9 cellular contexts compared by ENCODE assay signal in genomic region chr13:21673592-21674270, GRCh38. TPM values are rescaled to one million over a fixed set of nuclear protein-coding genes. Genes with fewer than 3 reads are reported as not detected.
DNase-seq lines count a peak whose midpoint lies in the region; ATAC-seq and TF ChIP-seq lines count a peak whose summit lies in the region.
"Had no signal": no experiment of that assay in that cellular context is flagged by ENCODE, and none has a peak within 500 bp of the region (broad histone marks: within the 10 kb centered on the region; RNA-seq: fewer than 3 reads in every experiment).

No MANE protein-coding gene starts in this region.

- intact Hi-C loops in CD8-positive, alpha-beta T cell (cut with DNase I, micrococcal nuclease): loop anchor here (2.0 to 10.0 kb wide), 11 partner anchors 216 to 1811 kb away; partner anchors contain the start of genes MRPL57 (in 2 of the 2), SKA3 (in 2 of the 2), IFT88 (in 1 of the 2) and IL17D (in 1 of the 2)
- intact Hi-C loops in colonic mucosa (cut with DNase I) (no loop called here), lower lobe of right lung (cut with DNase I) (no loop called here)

- DNase-seq in CD8-positive, alpha-beta T cell: peak in 4 of 7 experiments; percentile 37 to 68 (median 48)
- DNase-seq in T-helper 2 cell (peak in 3 of 5 experiments; percentile 23 to 50 (median 49)), colonic mucosa (peak; percentile 56), lower lobe of right lung (peak; percentile 62), NCI-H446 treated with DMSO at 0.1 percent for 48 hours (lab: John Stamatoyannopoulos, UW) (no peak)
- peak; percentile 50 to 64 for DNase-seq in stimulated activated naive CD8-positive, alpha-beta T cell treated with anti-CD3 and anti-CD28 coated beads, Interleukin-15, amount 100 ng/mL, for 72 hours

- no peaks in the 10 kb centered on the region for H3K9me3 Mint-ChIP-seq in CD8-positive, alpha-beta T cell
- H3K9me3 Mint-ChIP-seq in stimulated activated naive CD8-positive, alpha-beta T cell treated with anti-CD3 and anti-CD28 coated beads, Interleukin-15, amount 100 ng/mL, for 72 hours: no peaks in the 10 kb centered on the region

- peak overlapping the region; percentile 78 for H3K4me3 ChIP-seq in CD8-positive, alpha-beta T cell (ENCODE audit: low read depth, low read length)
- H3K4me3 ChIP-seq in HUES48 (ENCODE audit: low read depth, low read length) (peak overlapping the region; percentile 65), colonic mucosa (peak overlapping the region; percentile 68), lower lobe of right lung (peak overlapping the region; percentile 72)

- peaks cover 25% of the 10 kb centered on the region for H3K4me1 ChIP-seq in CD8-positive, alpha-beta T cell (ENCODE audit: insufficient read depth, low read length)
- H3K4me1 ChIP-seq in HUES48 (ENCODE audit: control insufficient read depth, insufficient read depth, low read length) (peaks cover 28% of the 10 kb centered on the region), colonic mucosa (peaks cover 24% of the 10 kb centered on the region), lower lobe of right lung (peaks cover 49% of the 10 kb centered on the region)

- peak; percentile 8 for ATAC-seq in CD8-positive, alpha-beta T cell
- ATAC-seq in GM19043 (IDR thresholded peaks at IDR 0.05; ENCODE audit: low read depth, unreplicated experiment) (peak; percentile 34), lower lobe of right lung (peak; percentile 52 to 64)
- peak; percentile 43 for ATAC-seq in stimulated activated naive CD8-positive, alpha-beta T cell treated with anti-CD3 and anti-CD28 coated beads, Interleukin-15, amount 100 ng/mL, for 72 hours

- H3K9ac ChIP-seq in HUES48 (ENCODE audit: low read depth, low read length): no peak overlapping the region
- H3K9ac ChIP-seq in colonic mucosa (ENCODE audit: low read depth in 2 of 2, low read length in 2 of 2): peak overlapping the region; percentile 55 to 58

- H3K36me3 ChIP-seq in CD8-positive, alpha-beta T cell (ENCODE audit: insufficient read depth, low read length): no peaks in the 10 kb centered on the region
- H3K36me3 ChIP-seq in HUES48 (ENCODE audit: control insufficient read depth, insufficient read depth, low read length): no peaks in the 10 kb centered on the region
- H3K36me3 ChIP-seq in colonic mucosa: no peaks in the 10 kb centered on the region
- H3K36me3 ChIP-seq in lower lobe of right lung: no peaks in the 10 kb centered on the region

- peaks cover 6% of the 10 kb centered on the region for H3K36me3 Mint-ChIP-seq in CD8-positive, alpha-beta T cell

- H3K9me3 ChIP-seq in CD8-positive, alpha-beta T cell (ENCODE audit: low read length): no peaks in the 10 kb centered on the region
- H3K9me3 ChIP-seq in HUES48 (ENCODE audit: control insufficient read depth, insufficient read depth, low read length): no peaks in the 10 kb centered on the region
- H3K9me3 ChIP-seq in colonic mucosa: no peaks in the 10 kb centered on the region
- no peaks in the 10 kb centered on the region for H3K9me3 ChIP-seq in lower lobe of right lung

- POLR2A ChIA-PET in CD8-positive, alpha-beta T cell (lab: Charles Lee): interaction anchor here (0.9 to 6.4 kb wide), 3 partner anchors 21 to 947 kb away, joined by 3 to 69 read pairs (median 8); partner anchors contain the start of gene MICU2

- CTCF ChIA-PET in CD8-positive, alpha-beta T cell (lab: Charles Lee): interaction anchor here (0.9 to 6.9 kb wide), 3 partner anchors 36 to 605 kb away, joined by 3 to 63 read pairs (median 3); no protein-coding TSS in a partner anchor

- no peak overlapping the region for H3K27ac ChIP-seq in CD8-positive, alpha-beta T cell (ENCODE audit: low read depth, low read length)
- H3K27ac ChIP-seq in HUES48 (ENCODE audit: low read depth, low read length) (no peak overlapping the region), colonic mucosa (no peak overlapping the region), lower lobe of right lung (no peak overlapping the region)

- peak overlapping the region; percentile 88 for H3K4me3 Mint-ChIP-seq in CD8-positive, alpha-beta T cell
- H3K4me3 Mint-ChIP-seq in stimulated activated naive CD8-positive, alpha-beta T cell treated with anti-CD3 and anti-CD28 coated beads, Interleukin-15, amount 100 ng/mL, for 72 hours: peak overlapping the region; percentile 93 to 95

- H3K4me1 Mint-ChIP-seq in CD8-positive, alpha-beta T cell (ENCODE audit: low read depth): peaks cover 46% of the 10 kb centered on the region
- peaks cover 55% of the 10 kb centered on the region for H3K4me1 Mint-ChIP-seq in stimulated activated naive CD8-positive, alpha-beta T cell treated with anti-CD3 and anti-CD28 coated beads, Interleukin-15, amount 100 ng/mL, for 72 hours

- peaks cover 14% of the 10 kb centered on the region for H3K27me3 Mint-ChIP-seq in CD8-positive, alpha-beta T cell (ENCODE audit: low read depth)
- H3K27me3 Mint-ChIP-seq in stimulated activated naive CD8-positive, alpha-beta T cell treated with anti-CD3 and anti-CD28 coated beads, Interleukin-15, amount 100 ng/mL, for 72 hours: peaks cover 53% of the 10 kb centered on the region

- no peaks in the 10 kb centered on the region for H3K27me3 ChIP-seq in CD8-positive, alpha-beta T cell (ENCODE audit: insufficient read depth, low read length)
- H3K27me3 ChIP-seq in HUES48 (ENCODE audit: control insufficient read depth, insufficient read depth, low read length): peaks cover 97% of the 10 kb centered on the region
- peaks cover 10% of the 10 kb centered on the region for H3K27me3 ChIP-seq in colonic mucosa
- H3K27me3 ChIP-seq in lower lobe of right lung (ENCODE audit: low read depth): peaks cover 61% of the 10 kb centered on the region

- peak; percentile 21 for TF ChIP-seq CTCF in CD8-positive, alpha-beta T cell (IDR thresholded peaks at IDR 0.05)
- TF ChIP-seq CTCF in colonic mucosa (IDR thresholded peaks at IDR 0.05) (no peak), lower lobe of right lung (IDR thresholded peaks at IDR 0.05) (no peak)

- H3K27ac Mint-ChIP-seq in CD8-positive, alpha-beta T cell: no peak overlapping the region
- no peak overlapping the region for H3K27ac Mint-ChIP-seq in stimulated activated naive CD8-positive, alpha-beta T cell treated with anti-CD3 and anti-CD28 coated beads, Interleukin-15, amount 100 ng/mL, for 72 hours

RNA-seq across cellular contexts. Expression of gene FGF9, which starts 2.9 kb away (rescaled TPM):
- 1 to 10 TPM; 7.6 to 8.2 TPM for total RNA-seq in CD8-positive, alpha-beta T cell
- total RNA-seq in colonic mucosa (1 to 10 TPM in 1 of 2 donors, under 1 TPM in 1; 0.67 to 1.2 TPM), lower lobe of right lung (1.6 TPM)
- total RNA-seq: T-helper 2 cell treated with Interferon-gamma antibody and Interleukin-4, amounts not matched to agents 100 ng/mL and 5 ng/mL, for 36 hours had no signal

Comparison
In these comparisons a context has a peak if more than half of its experiments do, and no peak if none do; other contexts are left out.
1. ATAC-seq: peak in every context shown above with its lines; median percentile 58 in lower lobe of right lung; 43 in stimulated activated naive CD8-positive, alpha-beta T cell treated with anti-CD3 and anti-CD28 coated beads, Interleukin-15, amount 100 ng/mL, for 72 hours; 34 in GM19043; 8 in CD8-positive, alpha-beta T cell.
2. intact Hi-C loops: an anchor here in CD8-positive, alpha-beta T cell (2.0 to 10.0 kb wide); none called in colonic mucosa and lower lobe of right lung.